In genomic region chr11:69048056-69048717, GRCh38 we compare ENCODE assay signal across 8 cellular contexts. TPM values are rescaled to one million over a fixed set of nuclear protein-coding genes. Genes with fewer than 3 reads are reported as not detected.
DNase-seq lines count a peak whose midpoint lies in the region; ATAC-seq and TF ChIP-seq lines count a peak whose summit lies in the region.

No MANE protein-coding gene starts in this region.

- H3K27ac ChIP-seq in skeletal muscle tissue (ENCODE audit: low read depth, low read length): no peak overlapping the region

- no peaks in the 10 kb centered on the region for H3K9me3 ChIP-seq in skeletal muscle tissue (ENCODE audit: control insufficient read depth in 3 of 3, low read length in 3 of 3)

- no peak for TF ChIP-seq CTCF in fibroblast of pulmonary artery (IDR thresholded peaks at IDR 0.05; ENCODE audit: low read length, missing control alignments)

- peaks cover 14 to 48% (median 25%) of the 10 kb centered on the region in 3 donors for H3K4me1 ChIP-seq in skeletal muscle tissue (ENCODE audit: control insufficient read depth in 3 of 3, insufficient read depth in 3 of 3, low read length in 3 of 3)

- DNase-seq in HCEC 1CT (peak; percentile 28), fibroblast of pulmonary artery (ENCODE audit: low read depth) (no peak), Kasumi-1 (lab: John Stamatoyannopoulos, UW) (no peak), GM03348 (ENCODE audit: low spot score) (no peak), anterior cingulate cortex (lab: John Stamatoyannopoulos, UW) (no peak)

- no peaks in the 10 kb centered on the region for H3K36me3 ChIP-seq in skeletal muscle tissue (ENCODE audit: control insufficient read depth in 3 of 3, insufficient read depth in 3 of 3, low read length in 3 of 3)

- H3K9ac ChIP-seq in skeletal muscle tissue (ENCODE audit: low read depth in 1 of 3, low read length in 3 of 3): no peak overlapping the region

- peak overlapping the region; percentile 75 for H3K4me3 ChIP-seq in fibroblast of pulmonary artery (replicated peaks; ENCODE audit: low read depth, low read length)
- H3K4me3 ChIP-seq in skeletal muscle tissue (ENCODE audit: low read length in 3 of 3): peak overlapping the region; percentile 60 to 88 (median 83)

- ATAC-seq in SK-N-SH treated with all-trans-retinoic acid at 6 μM for 48 hours (peak; percentile 2), HG03175 (IDR thresholded peaks at IDR 0.05; ENCODE audit: unreplicated experiment) (no peak)

- peaks cover 0 to 3% (median 0%) of the 10 kb centered on the region in 3 donors for H3K27me3 ChIP-seq in skeletal muscle tissue (ENCODE audit: control insufficient read depth in 3 of 3, insufficient read depth in 3 of 3, low read length in 3 of 3)

TF ChIP-seq in SK-N-SH treated with all-trans-retinoic acid at 6 μM for 48 hours, 23 proteins besides CTCF, POLR2A, EP300 and RAD21:
- no peak for TF ChIP-seq ZFP3 (CRISPR knock-in tag; IDR thresholded peaks at IDR 0.05)
- no peak for TF ChIP-seq ZNF70 (CRISPR knock-in tag; IDR thresholded peaks at IDR 0.05)
- no peak for TF ChIP-seq ISL1 (CRISPR knock-in tag; IDR thresholded peaks at IDR 0.05)
- TF ChIP-seq RARB (CRISPR knock-in tag; IDR thresholded peaks at IDR 0.05): no peak
- TF ChIP-seq TOX (CRISPR knock-in tag; IDR thresholded peaks at IDR 0.05; ENCODE audit: borderline replicate concordance): no peak
- TF ChIP-seq ARNTL (CRISPR knock-in tag; IDR thresholded peaks at IDR 0.05; ENCODE audit: borderline replicate concordance, low read depth): no peak
- TF ChIP-seq OSR1 (CRISPR knock-in tag; IDR thresholded peaks at IDR 0.05): no peak
- TF ChIP-seq, protein P1, sequence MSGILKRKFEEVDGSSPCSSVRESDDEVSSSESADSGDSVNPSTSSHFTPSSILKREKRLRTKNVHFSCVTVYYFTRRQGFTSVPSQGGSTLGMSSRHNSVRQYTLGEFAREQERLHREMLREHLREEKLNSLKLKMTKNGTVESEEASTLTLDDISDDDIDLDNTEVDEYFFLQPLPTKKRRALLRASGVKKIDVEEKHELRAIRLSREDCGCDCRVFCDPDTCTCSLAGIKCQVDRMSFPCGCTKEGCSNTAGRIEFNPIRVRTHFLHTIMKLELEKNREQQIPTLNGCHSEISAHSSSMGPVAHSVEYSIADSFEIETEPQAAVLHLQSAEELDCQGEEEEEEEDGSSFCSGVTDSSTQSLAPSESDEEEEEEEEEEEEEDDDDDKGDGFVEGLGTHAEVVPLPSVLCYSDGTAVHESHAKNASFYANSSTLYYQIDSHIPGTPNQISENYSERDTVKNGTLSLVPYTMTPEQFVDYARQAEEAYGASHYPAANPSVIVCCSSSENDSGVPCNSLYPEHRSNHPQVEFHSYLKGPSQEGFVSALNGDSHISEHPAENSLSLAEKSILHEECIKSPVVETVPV (CRISPR knock-in tag; IDR thresholded peaks at IDR 0.05): no peak
- TF ChIP-seq ZNF565 (CRISPR knock-in tag; conservative IDR thresholded peaks at IDR 0.05; ENCODE audit: low read depth): no peak
- TF ChIP-seq GLIS3 (CRISPR knock-in tag; IDR thresholded peaks at IDR 0.05): no peak
- TF ChIP-seq TCF4 (CRISPR knock-in tag; IDR thresholded peaks at IDR 0.05; ENCODE audit: borderline replicate concordance): no peak
- TF ChIP-seq, protein P2, sequence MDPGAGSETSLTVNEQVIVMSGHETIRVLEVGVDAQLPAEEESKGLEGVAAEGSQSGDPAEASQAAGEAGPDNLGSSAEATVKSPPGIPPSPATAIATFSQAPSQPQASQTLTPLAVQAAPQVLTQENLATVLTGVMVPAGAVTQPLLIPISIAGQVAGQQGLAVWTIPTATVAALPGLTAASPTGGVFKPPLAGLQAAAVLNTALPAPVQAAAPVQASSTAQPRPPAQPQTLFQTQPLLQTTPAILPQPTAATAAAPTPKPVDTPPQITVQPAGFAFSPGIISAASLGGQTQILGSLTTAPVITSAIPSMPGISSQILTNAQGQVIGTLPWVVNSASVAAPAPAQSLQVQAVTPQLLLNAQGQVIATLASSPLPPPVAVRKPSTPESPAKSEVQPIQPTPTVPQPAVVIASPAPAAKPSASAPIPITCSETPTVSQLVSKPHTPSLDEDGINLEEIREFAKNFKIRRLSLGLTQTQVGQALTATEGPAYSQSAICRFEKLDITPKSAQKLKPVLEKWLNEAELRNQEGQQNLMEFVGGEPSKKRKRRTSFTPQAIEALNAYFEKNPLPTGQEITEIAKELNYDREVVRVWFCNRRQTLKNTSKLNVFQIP (CRISPR knock-in tag; IDR thresholded peaks at IDR 0.05; ENCODE audit: borderline replicate concordance, low read depth): no peak
- no peak for TF ChIP-seq BACH2 (CRISPR knock-in tag; IDR thresholded peaks at IDR 0.05; ENCODE audit: borderline replicate concordance)
- TF ChIP-seq ZFP30 (CRISPR knock-in tag; IDR thresholded peaks at IDR 0.05): no peak
- no peak for TF ChIP-seq ZC3H10 (CRISPR knock-in tag; IDR thresholded peaks at IDR 0.05)
- TF ChIP-seq SNAI2 (CRISPR knock-in tag; IDR thresholded peaks at IDR 0.05): no peak

RNA-seq across cellular contexts. Expression of gene TPCN2, which starts 0.5 kb away (rescaled TPM):
- total RNA-seq in skeletal muscle tissue: 6.8 TPM

RNA-seq across cellular contexts. Expression of gene MRGPRF, which starts 35.1 kb away (rescaled TPM):
- 16.7 TPM for total RNA-seq in skeletal muscle tissue
